Comparison of ENCODE assay signal across 1 cellular context in the genomic region with DNA sequence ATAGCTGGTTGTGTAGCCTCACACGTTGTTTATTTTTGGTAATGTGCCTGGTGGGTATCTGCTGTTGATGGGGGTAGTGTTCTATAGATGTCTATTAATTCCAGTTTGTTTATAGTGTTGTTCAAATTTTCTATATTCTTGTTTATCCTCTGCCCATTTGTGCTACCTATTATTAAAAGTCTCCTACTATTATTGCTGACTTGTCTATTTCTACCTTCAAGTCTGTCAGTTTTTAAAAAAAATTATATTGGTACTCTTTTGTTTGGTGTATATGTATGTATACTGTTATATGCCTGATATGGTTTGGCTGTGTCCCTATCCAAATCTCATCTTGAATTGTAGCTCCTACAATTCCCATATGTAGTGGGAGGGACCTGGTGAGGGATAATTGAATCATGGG.
TF ChIP-seq lines count a peak whose summit lies in the region.

No MANE protein-coding gene starts in this region.

TF ChIP-seq in HCT116, 20 proteins besides CTCF, POLR2A, EP300 and RAD21 (continued from another document):
- TF ChIP-seq, protein P1, sequence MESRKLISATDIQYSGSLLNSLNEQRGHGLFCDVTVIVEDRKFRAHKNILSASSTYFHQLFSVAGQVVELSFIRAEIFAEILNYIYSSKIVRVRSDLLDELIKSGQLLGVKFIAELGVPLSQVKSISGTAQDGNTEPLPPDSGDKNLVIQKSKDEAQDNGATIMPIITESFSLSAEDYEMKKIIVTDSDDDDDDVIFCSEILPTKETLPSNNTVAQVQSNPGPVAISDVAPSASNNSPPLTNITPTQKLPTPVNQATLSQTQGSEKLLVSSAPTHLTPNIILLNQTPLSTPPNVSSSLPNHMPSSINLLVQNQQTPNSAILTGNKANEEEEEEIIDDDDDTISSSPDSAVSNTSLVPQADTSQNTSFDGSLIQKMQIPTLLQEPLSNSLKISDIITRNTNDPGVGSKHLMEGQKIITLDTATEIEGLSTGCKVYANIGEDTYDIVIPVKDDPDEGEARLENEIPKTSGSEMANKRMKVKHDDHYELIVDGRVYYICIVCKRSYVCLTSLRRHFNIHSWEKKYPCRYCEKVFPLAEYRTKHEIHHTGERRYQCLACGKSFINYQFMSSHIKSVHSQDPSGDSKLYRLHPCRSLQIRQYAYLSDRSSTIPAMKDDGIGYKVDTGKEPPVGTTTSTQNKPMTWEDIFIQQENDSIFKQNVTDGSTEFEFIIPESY (IDR thresholded peaks at IDR 0.05; ENCODE audit: extremely low read depth, insufficient replicate concordance, low read length) = no peak
- no peak for TF ChIP-seq EZH2 (IDR thresholded peaks at IDR 0.05)
- TF ChIP-seq SP1 (IDR thresholded peaks at IDR 0.05; ENCODE audit: low read depth) = no peak
- TF ChIP-seq CBX3 (IDR thresholded peaks at IDR 0.05; ENCODE audit: low read depth) = no peak
- no peak for TF ChIP-seq YY1 (IDR thresholded peaks at IDR 0.05; ENCODE audit: extremely low read depth, insufficient replicate concordance, low read depth, low read length)
- no peak for TF ChIP-seq ELF1 (IDR thresholded peaks at IDR 0.05; ENCODE audit: borderline replicate concordance, low read depth)
- no peak for TF ChIP-seq FOSL1 (IDR thresholded peaks at IDR 0.05; ENCODE audit: low read depth)
- TF ChIP-seq EZH2phosphoT487 (IDR thresholded peaks at IDR 0.05; ENCODE audit: borderline replicate concordance) = no peak
- no peak for TF ChIP-seq SRF (IDR thresholded peaks at IDR 0.05; ENCODE audit: low read depth)
- no peak for TF ChIP-seq ZNF274 (IDR thresholded peaks at IDR 0.05; ENCODE audit: low read depth, low read length)
- TF ChIP-seq EGR1 (IDR thresholded peaks at IDR 0.05; ENCODE audit: low read depth) = no peak
